In genomic region chr6:118456982-118457381, GRCh38 we compare ENCODE assay signal across 8 cellular contexts.
"Had no signal": no experiment of that assay in that cellular context is flagged by ENCODE, and none has a peak within 500 bp of the region (broad histone marks: within the 10 kb centered on the region; RNA-seq: fewer than 3 reads in every experiment).

No MANE protein-coding gene starts in this region.

- DNase-seq: GM23248, GOT3, H7, HFFc6 had no signal

- H3K4me3 ChIP-seq: GM23248, HAP-1 had no signal

- ATAC-seq: HCT116, HepG2 had no signal

- H3K9me3 ChIP-seq: HAP-1 had no signal

- H3K36me3 ChIP-seq: HAP-1 had no signal

- H3K27ac ChIP-seq: GM23248, HL-60 had no signal

- H3K4me1 ChIP-seq: HAP-1 had no signal
